In the genomic region with DNA sequence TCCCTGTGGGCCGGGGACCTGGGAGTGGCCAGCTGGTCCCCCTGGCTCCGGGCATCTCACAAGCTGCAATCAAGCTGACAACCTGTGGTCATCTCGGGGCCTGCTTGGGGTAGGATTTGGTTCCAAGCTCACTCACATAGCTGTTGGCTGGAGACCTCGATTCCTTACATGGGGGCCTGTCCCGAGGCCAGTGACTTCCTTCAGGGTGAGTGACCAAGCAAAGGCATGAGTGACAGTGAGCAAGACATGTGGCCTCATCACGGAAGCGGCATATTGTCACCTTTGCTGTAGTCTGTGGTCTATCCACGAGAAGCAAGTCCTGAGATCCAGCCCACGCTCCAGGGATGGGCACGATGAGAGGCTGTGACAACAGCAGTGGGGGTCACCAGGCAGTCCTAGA, we compare ENCODE assay signal across 8 cellular contexts.
"Had no signal": no experiment of that assay in that cellular context is flagged by ENCODE, and none has a peak within 500 bp of the region (broad histone marks: within the 10 kb centered on the region; RNA-seq: fewer than 3 reads in every experiment).

No MANE protein-coding gene starts in this region.

- DNase-seq: hypothalamus; SJCRH30; stimulated activated CD4-positive, alpha-beta T cell treated with anti-CD3 and anti-CD28 coated beads, Interleukin-15, amount 100 ng/mL, for 24 hours had no signal

- H3K4me1 Mint-ChIP-seq: nephron had no signal

- H3K9me3 Mint-ChIP-seq: dendritic cell treated with granulocyte-macrophage colony-stimulating factor and Interleukin-4, amounts not matched to agents 40 ng/mL and 50 ng/mL, for 4 days had no signal

- H3K4me3 Mint-ChIP-seq: dendritic cell treated with granulocyte-macrophage colony-stimulating factor and Interleukin-4, amounts not matched to agents 40 ng/mL and 50 ng/mL, for 4 days; nephron had no signal

- H3K4me3 ChIP-seq: cardiac muscle cell, SJCRH30, transverse colon had no signal

- H3K36me3 ChIP-seq: cardiac muscle cell, SJCRH30, transverse colon had no signal

- H3K27me3 ChIP-seq: cardiac muscle cell, SJCRH30, transverse colon had no signal

- ATAC-seq: activated CD4-positive, CD25-positive, alpha-beta regulatory T cell treated with anti-CD3 and anti-CD28 coated beads, Interleukin-2, amount 50 U/mL, for 24 hours had no signal

- H3K27ac ChIP-seq: cardiac muscle cell, SJCRH30, transverse colon had no signal

- H3K9me3 ChIP-seq: SJCRH30, transverse colon had no signal
